In the genomic region with DNA sequence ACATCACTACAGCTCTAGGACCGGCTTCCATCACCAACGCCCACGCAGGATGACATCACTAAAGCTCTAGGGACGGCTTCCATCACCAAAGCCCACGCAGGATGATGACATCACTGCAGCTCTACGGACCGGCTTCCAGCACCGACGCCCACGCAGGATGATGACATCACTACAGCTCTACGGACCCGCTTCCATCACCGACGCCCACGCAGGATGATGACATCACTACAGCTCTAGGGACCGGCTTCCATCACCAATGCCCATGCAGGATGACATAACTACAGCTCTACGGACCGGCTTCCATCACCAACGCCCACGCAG, we compare ENCODE assay signal across 1 cellular context.
A peak's percentile ranks its signal among the peaks of the same experiment; 100 is the strongest.
TF ChIP-seq lines count a peak whose summit lies in the region.
"Not testable (repeated sequence)": the region's sequence is repeated elsewhere in the genome, so short reads cannot be mapped to it uniquely, and the experiment has no call there.

No MANE protein-coding gene starts in this region.

TF ChIP-seq in K562, 482 proteins besides CTCF, POLR2A, EP300 and RAD21:
- TF ChIP-seq CEBPG, ATF1 (CRISPR knock-in tag; IDR thresholded peaks at IDR 0.05): not testable (repeated sequence)
- peak in 1 of 2 experiments; percentile 60; a peak in 2 of 4 replicates for TF ChIP-seq CEBPG (tag; conservative IDR thresholded peaks at IDR 0.05 in 1 of 2, IDR thresholded peaks at IDR 0.05 in 1 of 2)
- TF ChIP-seq ATF1 (tag; IDR thresholded peaks at IDR 0.05), result peak; percentile 23; the same call in 1 of the 2 replicates
